Comparison of ENCODE assay signal across 8 cellular contexts in the genomic region with DNA sequence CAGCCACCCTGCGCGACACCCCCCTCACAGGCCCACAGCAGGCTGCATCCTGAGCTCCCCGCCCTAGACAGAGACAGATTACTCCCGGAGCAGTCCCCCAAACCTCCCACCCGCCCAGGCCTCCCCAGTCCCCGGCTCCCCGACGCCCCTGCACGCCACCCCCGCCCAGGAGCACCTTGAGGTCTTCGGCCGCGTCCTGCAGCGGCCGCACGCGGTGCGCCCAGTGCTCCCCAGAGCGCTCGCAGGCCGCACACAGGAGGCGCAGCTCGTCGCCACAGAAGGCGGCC. TPM values are rescaled to one million over a fixed set of nuclear protein-coding genes. Genes with fewer than 3 reads are reported as not detected.
DNase-seq lines count a peak whose midpoint lies in the region; ATAC-seq and TF ChIP-seq lines count a peak whose summit lies in the region.

No MANE protein-coding gene starts in this region.

- H3K36me3 ChIP-seq in uterus, result no peaks in the 10 kb centered on the region

- H3K9me3 ChIP-seq in uterus, result no peaks in the 10 kb centered on the region

- peak overlapping the region; percentile 44 to 84 for H3K27ac ChIP-seq in uterus

- WGBS in lower leg skin, 2 donors, result 0% methylated on average over 8 to 10 of the region's 25 CpGs

- TF ChIP-seq CTCF in astrocyte of the spinal cord (IDR thresholded peaks at IDR 0.05; ENCODE audit: low read depth, low read length) (no peak), lower leg skin (IDR thresholded peaks at IDR 0.05) (no peak), uterus (IDR thresholded peaks at IDR 0.05) (no peak)

- CTCF ChIA-PET in activated naive CD4-positive, alpha-beta T cell treated with anti-CD3 and anti-CD28 coated beads, Interleukin-2, amount 10 ng/mL, durations not matched to agents 7 days and 5 days (lab: Charles Lee), result interaction anchor here (2.8 kb wide), 1 partner anchor 51 kb away, joined by 15 read pairs; a partner anchor contains a TSS

- ATAC-seq in HG03432 (IDR thresholded peaks at IDR 0.05; ENCODE audit: unreplicated experiment), result peak; percentile 24
- no peak for ATAC-seq in HG03520 (IDR thresholded peaks at IDR 0.05; ENCODE audit: unreplicated experiment)

- no peaks in the 10 kb centered on the region for H3K27me3 ChIP-seq in uterus

- H3K36me3 Mint-ChIP-seq in activated naive CD4-positive, alpha-beta T cell treated with anti-CD3 and anti-CD28 coated beads, Interleukin-2, amount 10 ng/mL, durations not matched to agents 7 days and 5 days, result peaks cover 47% of the 10 kb centered on the region

- H3K4me3 ChIP-seq in astrocyte of the spinal cord (ENCODE audit: low read depth, low read length) (peak overlapping the region; percentile 82), lower leg skin (ENCODE audit: low read depth, poor library complexity, severe bottlenecking) (peak overlapping the region; percentile 97), uterus (peak overlapping the region; percentile 52 to 94)

- H3K4me3 Mint-ChIP-seq in activated naive CD4-positive, alpha-beta T cell treated with anti-CD3 and anti-CD28 coated beads, Interleukin-2, amount 10 ng/mL, durations not matched to agents 7 days and 5 days, result peak overlapping the region; percentile 96

- peaks cover 3 to 26% of the 10 kb centered on the region in 2 donors for H3K4me1 ChIP-seq in uterus

- TF ChIP-seq POLR2A in lower leg skin (IDR thresholded peaks at IDR 0.05) (no peak), uterus (IDR thresholded peaks at IDR 0.05) (no peak)

- in situ Hi-C loops in astrocyte of the spinal cord (cut with HindIII; ENCODE audit: low sequenced_read_pairs), result no loop called here

- peaks cover 6% of the 10 kb centered on the region for H3K27me3 Mint-ChIP-seq in activated naive CD4-positive, alpha-beta T cell treated with anti-CD3 and anti-CD28 coated beads, Interleukin-2, amount 10 ng/mL, durations not matched to agents 7 days and 5 days

- H3K27ac Mint-ChIP-seq in activated naive CD4-positive, alpha-beta T cell treated with anti-CD3 and anti-CD28 coated beads, Interleukin-2, amount 10 ng/mL, durations not matched to agents 7 days and 5 days, result peak overlapping the region; percentile 90

- no peak for DNase-seq in activated naive CD4-positive, alpha-beta T cell treated with anti-CD3 and anti-CD28 coated beads, Interleukin-2, amount 10 ng/mL, durations not matched to agents 7 days and 5 days
- DNase-seq in activated naive CD4-positive, alpha-beta T cell treated with Interleukin-2 at 50 U/mL for 16 hours, result no peak
- DNase-seq in astrocyte of the spinal cord (ENCODE audit: low read depth, low spot score) (no peak), lower leg skin (ENCODE audit: low spot score in 2 of 2) (no peak), uterus (no peak), cerebellum (ENCODE audit: low spot score) (no peak)

- peaks cover 59% of the 10 kb centered on the region for H3K4me1 Mint-ChIP-seq in activated naive CD4-positive, alpha-beta T cell treated with anti-CD3 and anti-CD28 coated beads, Interleukin-2, amount 10 ng/mL, durations not matched to agents 7 days and 5 days

- H3K9me3 Mint-ChIP-seq in activated naive CD4-positive, alpha-beta T cell treated with anti-CD3 and anti-CD28 coated beads, Interleukin-2, amount 10 ng/mL, durations not matched to agents 7 days and 5 days, result no peaks in the 10 kb centered on the region

- intact Hi-C loops in lower leg skin (cut with DNase I; ENCODE audit: low total_unique reads) (no loop called here), uterus (cut with DNase I; ENCODE audit: low total_unique reads) (no loop called here)

RNA-seq across cellular contexts. Expression of gene TRIM11, which starts 0.7 kb away (rescaled TPM):
- total RNA-seq in lower leg skin (10 to 100 TPM; 28.3 to 52.9 (median 31.5) TPM), uterus (10 to 100 TPM in 2 of 4 donors, 1 to 10 TPM in 2; 3.3 to 20.9 (median 11.7) TPM), cerebellum (16.1 TPM)

RNA-seq across cellular contexts. Expression of gene TRIM17, which starts 10.7 kb away (rescaled TPM):
- 1 to 10 TPM in 3 of 4 donors, under 1 TPM in 1; 0.97 to 4.2 (median 1.8) TPM for total RNA-seq in lower leg skin
- total RNA-seq in uterus, result 1 to 10 TPM in 2 of 4 donors, not detected in 2; 3.2 to 5.9 TPM
- total RNA-seq in cerebellum, result 4.0 TPM
